ENCODE assay signal across 10 cellular contexts in genomic region chr5:178467261-178468195, GRCh38.
DNase-seq lines count a peak whose midpoint lies in the region; ATAC-seq, FAIRE-seq and TF ChIP-seq lines count a peak whose summit lies in the region.
"Had no signal": no experiment of that assay in that cellular context is flagged by ENCODE, and none has a peak within 500 bp of the region (broad histone marks: within the 10 kb centered on the region; RNA-seq: fewer than 3 reads in every experiment).

No MANE protein-coding gene starts in this region.

- ATAC-seq in HepG2, result no peak
- peak; percentile 58 for ATAC-seq in aorta (ENCODE audit: low FRiP score)

- no peaks in the 10 kb centered on the region for H4K20me1 ChIP-seq in HepG2 (ENCODE audit: insufficient read depth, low read length)

- H3K4me2 ChIP-seq in HepG2 (ENCODE audit: low read depth, low read length), result no peak overlapping the region

- no peaks in the 10 kb centered on the region for H3K36me3 ChIP-seq in liver (ENCODE audit: control insufficient read depth in 4 of 4, insufficient read depth in 3 of 4, low read depth in 1 of 4, low read length in 3 of 4)
- no peaks in the 10 kb centered on the region for H3K36me3 ChIP-seq in HepG2 (replicated peaks in 1 of 2; ENCODE audit: control insufficient read depth in 1 of 2, insufficient read depth in 2 of 2, low read length in 2 of 2)
- no peaks in the 10 kb centered on the region for H3K36me3 ChIP-seq in aorta (ENCODE audit: control insufficient read depth in 1 of 2, insufficient read depth in 2 of 2, low read length in 1 of 2)

- peaks cover 11% of the 10 kb centered on the region for H3K27me3 Mint-ChIP-seq in nephron (ENCODE audit: low read depth)

- no peak for FAIRE-seq in HepG2 (lab: Jason Lieb, UNC)
- peak; percentile 91 for FAIRE-seq in endometrium (lab: Jason Lieb, UNC)
- no peak for FAIRE-seq in H54 (lab: Jason Lieb, UNC)
- FAIRE-seq: GM12892 had no signal

- CTCF ChIA-PET in HepG2 (lab: Yijun Ruan, JAX; ENCODE audit: low intra/inter-chr PET ratio, low total read pairs), result no interaction called here

- no peak for DNase-seq in HepG2 (ENCODE audit: low spot score)
- DNase-seq in aorta, result peak; percentile 74 to 78
- DNase-seq in A172 (ENCODE audit: low spot score), result no peak
- no peak for DNase-seq in NCI-H345 (lab: John Stamatoyannopoulos, UW)
- DNase-seq in H54 (ENCODE audit: insufficient read length, low spot score), result no peak
- DNase-seq: activated T-cell treated with anti-CD3 and anti-CD28 coated beads, Interleukin-2, amount 50 U/mL, for 48 hours had no signal

- no peak overlapping the region for H2AFZ ChIP-seq in HepG2 (ENCODE audit: low read length)

- H3K4me3 Mint-ChIP-seq in nephron, result peak overlapping the region; percentile 10 to 51 (median 45)

- no TSS peak for BruUV-seq in HepG2 (replicated peaks; lab: Mats Ljungman, UMichigan)

- TF ChIP-seq CTCF in liver (IDR thresholded peaks at IDR 0.05; ENCODE audit: low read depth, low read length, missing input control) (no peak), HepG2 (CRISPR knock-in tag; IDR thresholded peaks at IDR 0.05) (no peak), nephron (IDR thresholded peaks at IDR 0.05; ENCODE audit: unreplicated experiment in 3 of 3) (no peak)

- no peaks in the 10 kb centered on the region for H3K27me3 ChIP-seq in liver (ENCODE audit: control insufficient read depth in 4 of 4, insufficient read depth in 4 of 4, low read length in 3 of 4)
- peaks cover 0 to 43% of the 10 kb centered on the region in 2 experiments; a peak in 3 of 5 replicates for H3K27me3 ChIP-seq in HepG2 (ENCODE audit: control insufficient read depth in 1 of 2, insufficient read depth in 2 of 2, low read length in 2 of 2)
- no peaks in the 10 kb centered on the region for H3K27me3 ChIP-seq in aorta (ENCODE audit: control insufficient read depth in 1 of 2, insufficient read depth in 2 of 2, low read length in 1 of 2)

- no peak overlapping the region for H3K27ac ChIP-seq in liver (ENCODE audit: low read depth in 1 of 2, low read length in 2 of 2)
- no peak overlapping the region for H3K27ac ChIP-seq in HepG2 (ENCODE audit: extremely low read length, insufficient read depth, low read length)
- no peak overlapping the region for H3K27ac ChIP-seq in aorta (ENCODE audit: low read depth in 1 of 2, low read length in 2 of 2)

- in situ Hi-C loops in HepG2 (cut with HindIII; ENCODE audit: extremely low pct_ligation_motif_present, low pct_unique_long_range_greater_than_20kb), result no loop called here

- H3K79me2 ChIP-seq in HepG2 (ENCODE audit: insufficient read depth, low read length), result no peaks in the 10 kb centered on the region

- TF ChIP-seq POLR2A in HepG2 (IDR thresholded peaks at IDR 0.05; ENCODE audit: insufficient read depth in 1 of 2, low read depth in 2 of 2, low read length in 2 of 2) (no peak), H54 (IDR thresholded peaks at IDR 0.05; ENCODE audit: low read depth, low read length) (no peak)

- H3K4me3 ChIP-seq in liver (ENCODE audit: low read depth in 1 of 3, low read length in 3 of 3) (no peak overlapping the region), HepG2 (replicated peaks in 1 of 3; ENCODE audit: insufficient read depth in 1 of 3, low read depth in 2 of 3, low read length in 3 of 3) (no peak overlapping the region), aorta (ENCODE audit: low read length in 2 of 2) (no peak overlapping the region)

- H3K36me3 Mint-ChIP-seq in nephron (ENCODE audit: low read depth), result no peaks in the 10 kb centered on the region

- TF ChIP-seq EP300 in HepG2 (IDR thresholded peaks at IDR 0.05; ENCODE audit: low read depth in 2 of 2, low read length in 2 of 2) (no peak), HepG2 (CRISPR knock-in tag; IDR thresholded peaks at IDR 0.05; ENCODE audit: borderline replicate concordance) (no peak)

- 65% methylated on average over 26 of the region's 26 CpGs for WGBS in liver
- 77% methylated on average over 21 of the region's 26 CpGs for WGBS in HepG2 (ENCODE audit: low lambda C conversion rate)
- WGBS in aorta, 2 donors, result 35 to 37% methylated on average over 26 of the region's 26 CpGs

- H3K9me3 ChIP-seq in liver (ENCODE audit: control insufficient read depth in 4 of 4, low read length in 3 of 4), result no peaks in the 10 kb centered on the region
- H3K9me3 ChIP-seq in HepG2 (ENCODE audit: low read length), result no peaks in the 10 kb centered on the region
- H3K9me3 ChIP-seq in aorta (ENCODE audit: control insufficient read depth, low read length), result no peaks in the 10 kb centered on the region

- POLR2A ChIA-PET in HepG2 (lab: Yijun Ruan, JAX), result no interaction called here

- H3K9me3 Mint-ChIP-seq in nephron, result no peaks in the 10 kb centered on the region

- intact Hi-C loops in HepG2 (cut with micrococcal nuclease; ENCODE audit: unreplicated experiment), result no loop called here
- intact Hi-C loops in aorta (cut with DNase I), result loop anchor here in 1 of 2 donors (10.0 kb wide), 1 partner anchor 117 kb away; no protein-coding TSS in a partner anchor

- TF ChIP-seq RAD21 in liver (IDR thresholded peaks at IDR 0.05) (no peak), HepG2 (CRISPR knock-in tag; IDR thresholded peaks at IDR 0.05) (no peak)

- H3K4me1 Mint-ChIP-seq in nephron, result peaks cover 59% of the 10 kb centered on the region

- peak overlapping the region; percentile 61 to 79 (median 75) for H3K27ac Mint-ChIP-seq in nephron

- H3K9ac ChIP-seq in liver (ENCODE audit: low read depth in 1 of 2, low read length in 2 of 2) (no peak overlapping the region), HepG2 (ENCODE audit: insufficient read depth, low read depth, low read length) (no peak overlapping the region)

- H3K4me1 ChIP-seq in liver (ENCODE audit: control insufficient read depth in 4 of 4, insufficient read depth in 4 of 4, low read length in 3 of 4), result peaks cover 0 to 6% (median 3%) of the 10 kb centered on the region in 4 donors
- no peaks in the 10 kb centered on the region for H3K4me1 ChIP-seq in HepG2 (ENCODE audit: insufficient read depth, low read length)
- no peaks in the 10 kb centered on the region for H3K4me1 ChIP-seq in aorta (ENCODE audit: control insufficient read depth in 1 of 2, insufficient read depth in 2 of 2, low read length in 2 of 2)

TF ChIP-seq in liver, 16 proteins besides CTCF, POLR2A, EP300 and RAD21:
- TF ChIP-seq SP1 (IDR thresholded peaks at IDR 0.05), result peak; percentile 12
- no peak for TF ChIP-seq HNF4G (IDR thresholded peaks at IDR 0.05)
- peak; percentile 49 for TF ChIP-seq NR2F2 (IDR thresholded peaks at IDR 0.05)

TF ChIP-seq in HepG2, 621 proteins besides CTCF, POLR2A, EP300 and RAD21:
- TF ChIP-seq ZNF256 (CRISPR knock-in tag; conservative IDR thresholded peaks at IDR 0.05) (no peak), MXD4 (CRISPR knock-in tag; IDR thresholded peaks at IDR 0.05) (no peak), ZFY (CRISPR knock-in tag; IDR thresholded peaks at IDR 0.05) (no peak), CHD4 (IDR thresholded peaks at IDR 0.05; ENCODE audit: borderline replicate concordance, low read length) (no peak), MIER2 (CRISPR knock-in tag; IDR thresholded peaks at IDR 0.05) (no peak), KDM6A (CRISPR knock-in tag; IDR thresholded peaks at IDR 0.05; ENCODE audit: low read depth) (no peak)
- TF ChIP-seq, protein P1, sequence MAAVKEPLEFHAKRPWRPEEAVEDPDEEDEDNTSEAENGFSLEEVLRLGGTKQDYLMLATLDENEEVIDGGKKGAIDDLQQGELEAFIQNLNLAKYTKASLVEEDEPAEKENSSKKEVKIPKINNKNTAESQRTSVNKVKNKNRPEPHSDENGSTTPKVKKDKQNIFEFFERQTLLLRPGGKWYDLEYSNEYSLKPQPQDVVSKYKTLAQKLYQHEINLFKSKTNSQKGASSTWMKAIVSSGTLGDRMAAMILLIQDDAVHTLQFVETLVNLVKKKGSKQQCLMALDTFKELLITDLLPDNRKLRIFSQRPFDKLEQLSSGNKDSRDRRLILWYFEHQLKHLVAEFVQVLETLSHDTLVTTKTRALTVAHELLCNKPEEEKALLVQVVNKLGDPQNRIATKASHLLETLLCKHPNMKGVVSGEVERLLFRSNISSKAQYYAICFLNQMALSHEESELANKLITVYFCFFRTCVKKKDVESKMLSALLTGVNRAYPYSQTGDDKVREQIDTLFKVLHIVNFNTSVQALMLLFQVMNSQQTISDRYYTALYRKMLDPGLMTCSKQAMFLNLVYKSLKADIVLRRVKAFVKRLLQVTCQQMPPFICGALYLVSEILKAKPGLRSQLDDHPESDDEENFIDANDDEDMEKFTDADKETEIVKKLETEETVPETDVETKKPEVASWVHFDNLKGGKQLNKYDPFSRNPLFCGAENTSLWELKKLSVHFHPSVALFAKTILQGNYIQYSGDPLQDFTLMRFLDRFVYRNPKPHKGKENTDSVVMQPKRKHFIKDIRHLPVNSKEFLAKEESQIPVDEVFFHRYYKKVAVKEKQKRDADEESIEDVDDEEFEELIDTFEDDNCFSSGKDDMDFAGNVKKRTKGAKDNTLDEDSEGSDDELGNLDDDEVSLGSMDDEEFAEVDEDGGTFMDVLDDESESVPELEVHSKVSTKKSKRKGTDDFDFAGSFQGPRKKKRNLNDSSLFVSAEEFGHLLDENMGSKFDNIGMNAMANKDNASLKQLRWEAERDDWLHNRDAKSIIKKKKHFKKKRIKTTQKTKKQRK (IDR thresholded peaks at IDR 0.05; ENCODE audit: low read length), result no peak

Comparison
In these comparisons a context has a peak if more than half of its experiments do, and no peak if none do; other contexts are left out.
1. DNase-seq: peak in aorta (2 of 2); none in HepG2 (single experiment), A172 (single experiment), NCI-H345 (single experiment) and H54 (single experiment).